Comparison of ENCODE assay signal across 9 cellular contexts in the genomic region with DNA sequence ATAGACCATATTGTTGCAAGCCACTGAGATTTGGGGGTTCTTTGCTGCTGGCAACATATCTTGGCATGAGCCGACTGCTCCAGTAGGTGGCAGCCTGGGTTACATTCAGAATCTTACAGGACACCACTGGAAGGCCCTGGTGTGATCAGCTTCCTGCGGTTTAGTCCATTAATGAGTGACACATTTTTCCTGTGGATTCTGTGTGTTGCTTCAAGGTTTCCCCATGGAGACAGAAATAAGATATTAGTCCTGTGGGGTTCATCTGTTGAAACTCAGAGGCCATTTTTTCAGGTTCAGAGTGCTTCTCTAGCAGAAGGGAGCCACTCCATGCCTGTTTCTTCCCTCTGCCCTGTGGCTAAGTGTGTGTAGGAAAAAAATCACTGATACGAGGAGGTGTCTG.
A peak's percentile ranks its signal among the peaks of the same experiment; 100 is the strongest.
DNase-seq lines count a peak whose midpoint lies in the region; ATAC-seq and TF ChIP-seq lines count a peak whose summit lies in the region.
"Had no signal": no experiment of that assay in that cellular context is flagged by ENCODE, and none has a peak within 500 bp of the region (broad histone marks: within the 10 kb centered on the region; RNA-seq: fewer than 3 reads in every experiment).

No MANE protein-coding gene starts in this region.

- H3K27me3 ChIP-seq in tibial nerve: no peaks in the 10 kb centered on the region

- DNase-seq in DMS53 treated with DMSO at 0.1 percent for 48 hours (lab: John Stamatoyannopoulos, UW; ENCODE audit: unreplicated experiment) (peak; percentile 60), NCI-H2107 (lab: John Stamatoyannopoulos, UW) (peak; percentile 34), amniotic epithelial cell (ENCODE audit: low read depth) (peak; percentile 73), iPS-NIHi11 (ENCODE audit: low spot score) (peak; percentile 64), tibial nerve (ENCODE audit: low spot score in 2 of 2) (peak in 1 of 2 donors; percentile 10), NCI-H1048 (lab: John Stamatoyannopoulos, UW) (no peak)
- DNase-seq: activated naive CD8-positive, alpha-beta T cell treated with anti-CD3 and anti-CD28 coated beads, Interleukin-2, amount 10 ng/mL, durations not matched to agents 7 days and 5 days had no signal

- TF ChIP-seq POLR2A in tibial nerve (IDR thresholded peaks at IDR 0.05): no peak

- no peaks in the 10 kb centered on the region for H3K36me3 ChIP-seq in tibial nerve

- peak; percentile 13 to 45 (median 22) for TF ChIP-seq CTCF in tibial nerve (IDR thresholded peaks at IDR 0.05)

- H3K4me1 ChIP-seq in tibial nerve: no peaks in the 10 kb centered on the region

- ATAC-seq in GM18907 (IDR thresholded peaks at IDR 0.05; ENCODE audit: unreplicated experiment): peak; percentile 90
- peak; percentile 88 for ATAC-seq in HG03039 (IDR thresholded peaks at IDR 0.05; ENCODE audit: unreplicated experiment)

- 23% methylated on average over 3 of the region's 3 CpGs for WGBS in tibial nerve, 2 donors

- H3K27ac ChIP-seq in tibial nerve: no peak overlapping the region

- no peak overlapping the region for H3K4me3 ChIP-seq in tibial nerve

- no peaks in the 10 kb centered on the region for H3K9me3 ChIP-seq in tibial nerve

- no peak for TF ChIP-seq EP300 in tibial nerve (IDR thresholded peaks at IDR 0.05)
